18 cellular contexts compared by ENCODE assay signal in the genomic region with DNA sequence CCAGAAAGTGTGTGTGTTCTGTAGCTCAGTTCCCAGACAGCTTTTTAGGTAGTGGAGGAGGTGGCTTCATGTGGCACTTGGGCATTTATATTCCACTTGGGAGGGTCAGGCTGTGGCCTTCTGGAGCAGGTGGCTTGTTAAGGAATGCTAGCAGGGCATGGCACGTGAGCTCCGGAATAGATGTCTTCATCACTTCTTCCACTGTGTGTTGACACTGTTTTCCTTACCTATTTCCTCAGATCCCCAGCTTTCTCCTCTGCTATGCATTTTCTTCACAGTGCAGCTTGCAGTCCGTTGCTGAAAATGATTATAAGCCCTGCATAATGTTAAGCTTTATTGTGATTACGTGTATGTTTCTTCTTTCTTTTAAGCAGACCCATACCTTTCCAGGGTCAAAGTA. TPM values are rescaled to one million over a fixed set of nuclear protein-coding genes. Genes with fewer than 3 reads are reported as not detected.
A peak's percentile ranks its signal among the peaks of the same experiment; 100 is the strongest.
DNase-seq lines count a peak whose midpoint lies in the region; ATAC-seq and TF ChIP-seq lines count a peak whose summit lies in the region.
"Had no signal": no experiment of that assay in that cellular context is flagged by ENCODE, and none has a peak within 500 bp of the region (broad histone marks: within the 10 kb centered on the region; RNA-seq: fewer than 3 reads in every experiment).

No MANE protein-coding gene starts in this region.

- H2AFZ ChIP-seq in HCT116 (ENCODE audit: low read depth, low read length, poor library complexity, severe bottlenecking) = no peak overlapping the region

- peak overlapping the region; percentile 39 for H3K27ac Mint-ChIP-seq in activated CD4-positive, alpha-beta T cell treated with anti-CD3 and anti-CD28 coated beads for 36 hours
- peak overlapping the region; percentile 23 for H3K27ac Mint-ChIP-seq in activated naive CD8-positive, alpha-beta T cell treated with anti-CD3 and anti-CD28 coated beads for 36 hours
- peak overlapping the region in 2 of 3 experiments; percentile 6 to 72 for H3K27ac Mint-ChIP-seq in nephron

- 82% methylated on average over 4 of the region's 4 CpGs for WGBS in esophagus muscularis mucosa

- H3K4me3 ChIP-seq in HCT116 (replicated peaks in 1 of 2; ENCODE audit: low read depth in 1 of 2, low read length in 2 of 2) = no peak overlapping the region
- H3K4me3 ChIP-seq in esophagus muscularis mucosa = no peak overlapping the region

- peaks cover 5 to 26% of the 10 kb centered on the region in 2 experiments for H3K4me1 ChIP-seq in HCT116 (ENCODE audit: control insufficient read depth in 1 of 2, insufficient read depth in 2 of 2, low read length in 2 of 2)
- H3K4me1 ChIP-seq in esophagus muscularis mucosa = peaks cover 7 to 20% (median 19%) of the 10 kb centered on the region in 4 donors

- TF ChIP-seq RAD21 in HCT116 (IDR thresholded peaks at IDR 0.05; ENCODE audit: low read depth) = no peak

- no peak for TF ChIP-seq EP300 in esophagus muscularis mucosa (IDR thresholded peaks at IDR 0.05)

- peaks cover 19% of the 10 kb centered on the region for H3K4me1 Mint-ChIP-seq in activated CD4-positive, alpha-beta T cell treated with anti-CD3 and anti-CD28 coated beads for 36 hours
- peaks cover 21% of the 10 kb centered on the region for H3K4me1 Mint-ChIP-seq in activated naive CD8-positive, alpha-beta T cell treated with anti-CD3 and anti-CD28 coated beads for 36 hours
- H3K4me1 Mint-ChIP-seq in nephron = peaks cover 4% of the 10 kb centered on the region

- no peaks in the 10 kb centered on the region for H3K9me2 ChIP-seq in HCT116 (ENCODE audit: insufficient read depth)

- no peaks in the 10 kb centered on the region for H3K9me3 ChIP-seq in HCT116 (ENCODE audit: control insufficient read depth in 1 of 2, insufficient read depth in 1 of 2, low read depth in 1 of 2, low read length in 2 of 2)
- H3K9me3 ChIP-seq in esophagus muscularis mucosa = no peaks in the 10 kb centered on the region

- no peaks in the 10 kb centered on the region for H3K27me3 Mint-ChIP-seq in activated CD4-positive, alpha-beta T cell treated with anti-CD3 and anti-CD28 coated beads for 36 hours
- H3K27me3 Mint-ChIP-seq in activated naive CD8-positive, alpha-beta T cell treated with anti-CD3 and anti-CD28 coated beads for 36 hours = no peaks in the 10 kb centered on the region
- no peaks in the 10 kb centered on the region for H3K27me3 Mint-ChIP-seq in nephron (ENCODE audit: low read depth)

- CTCF ChIA-PET in activated CD4-positive, alpha-beta T cell treated with anti-CD3 and anti-CD28 coated beads for 36 hours (lab: Charles Lee) = interaction anchor here (0.6 to 1.8 kb wide), 4 partner anchors 13 to 105 kb away, joined by 3 to 7 read pairs (median 4); no protein-coding TSS in a partner anchor
- CTCF ChIA-PET in HCT116 (lab: Charles Lee) = no interaction called here

- H4K20me1 ChIP-seq in HCT116 (ENCODE audit: insufficient read depth) = no peaks in the 10 kb centered on the region

- TF ChIP-seq CTCF in HCT116 (IDR thresholded peaks at IDR 0.05 in 2 of 3, conservative IDR thresholded peaks at IDR 0.05 in 1 of 3; ENCODE audit: borderline replicate concordance in 1 of 3, insufficient read depth in 1 of 3, low read depth in 2 of 3, low read length in 2 of 3) (no peak), nephron (IDR thresholded peaks at IDR 0.05; ENCODE audit: unreplicated experiment in 3 of 3) (no peak), esophagus muscularis mucosa (IDR thresholded peaks at IDR 0.05) (no peak)

- POLR2A ChIA-PET in activated CD4-positive, alpha-beta T cell treated with anti-CD3 and anti-CD28 coated beads for 36 hours (lab: Charles Lee) = no interaction called here
- POLR2A ChIA-PET in HCT116 (lab: Charles Lee) = no interaction called here

- RAD21 ChIA-PET in HCT116 (lab: Charles Lee; ENCODE audit: low non-redundant PET in 1 of 2, low total read pairs in 2 of 2, uncharacterized antibody in 2 of 2, unreplicated experiment in 2 of 2) = no interaction called here

- no peak overlapping the region for H3K9ac ChIP-seq in HCT116 (ENCODE audit: low read length)

- no peak overlapping the region for H3K4me3 Mint-ChIP-seq in activated CD4-positive, alpha-beta T cell treated with anti-CD3 and anti-CD28 coated beads for 36 hours
- H3K4me3 Mint-ChIP-seq in activated naive CD8-positive, alpha-beta T cell treated with anti-CD3 and anti-CD28 coated beads for 36 hours = no peak overlapping the region
- no peak overlapping the region for H3K4me3 Mint-ChIP-seq in nephron

- intact Hi-C loops in activated CD4-positive, alpha-beta T cell treated with anti-CD3 and anti-CD28 coated beads for 36 hours (cut with DNase I, micrococcal nuclease) = no loop called here
- intact Hi-C loops in HCT116 (cut with micrococcal nuclease) (no loop called here), esophagus muscularis mucosa (cut with DNase I) (no loop called here), posterior cingulate gyrus (cut with DNase I) (no loop called here)

- no peaks in the 10 kb centered on the region for H3K27me3 ChIP-seq in HCT116 (ENCODE audit: insufficient read depth, low read length)
- no peaks in the 10 kb centered on the region for H3K27me3 ChIP-seq in esophagus muscularis mucosa

- peaks cover 53% of the 10 kb centered on the region for H3K36me3 Mint-ChIP-seq in activated CD4-positive, alpha-beta T cell treated with anti-CD3 and anti-CD28 coated beads for 36 hours (ENCODE audit: low read depth)
- H3K36me3 Mint-ChIP-seq in activated naive CD8-positive, alpha-beta T cell treated with anti-CD3 and anti-CD28 coated beads for 36 hours = peaks cover 19% of the 10 kb centered on the region
- peaks cover 59% of the 10 kb centered on the region for H3K36me3 Mint-ChIP-seq in nephron (ENCODE audit: low read depth)

- no peak for ATAC-seq in activated CD4-positive, alpha-beta T cell treated with anti-CD3 and anti-CD28 coated beads for 36 hours
- ATAC-seq in HCT116 = no peak

- H3K27ac ChIP-seq in HCT116 (ENCODE audit: low read depth, low read length) = no peak overlapping the region
- no peak overlapping the region for H3K27ac ChIP-seq in esophagus muscularis mucosa (replicated peaks in 1 of 4)

- no peaks in the 10 kb centered on the region for H3K9me3 Mint-ChIP-seq in activated CD4-positive, alpha-beta T cell treated with anti-CD3 and anti-CD28 coated beads for 36 hours (ENCODE audit: low read depth)
- H3K9me3 Mint-ChIP-seq in activated naive CD8-positive, alpha-beta T cell treated with anti-CD3 and anti-CD28 coated beads for 36 hours = no peaks in the 10 kb centered on the region
- H3K9me3 Mint-ChIP-seq in nephron = no peaks in the 10 kb centered on the region

- H3K4me2 ChIP-seq in HCT116 (ENCODE audit: low read length) = no peak overlapping the region

- no peak for DNase-seq in activated CD4-positive, alpha-beta T cell treated with anti-CD3 and anti-CD28 coated beads for 36 hours
- no peak for DNase-seq in activated CD4-positive, alpha-beta T cell treated with anti-CD3 and anti-CD28 coated beads for 4 hours
- DNase-seq in HCT116 (ENCODE audit: low read depth, low spot score) (no peak), esophagus muscularis mucosa (ENCODE audit: extremely low spot score) (no peak), NCI-H510A treated with DMSO at 0.1 percent for 48 hours (lab: John Stamatoyannopoulos, UW) (no peak), posterior cingulate gyrus (no peak)
- DNase-seq in activated naive CD8-positive, alpha-beta T cell treated with anti-CD3 and anti-CD28 coated beads for 36 hours = no peak
- DNase-seq: C1 segment of cervical spinal cord, COR-L47, DMS153, EL, MV-4-11, NCI-H1436 treated with DMSO at 0.1 percent for 48 hours, NCI-H2081 treated with DMSO at 0.1 percent for 48 hours, NCI-H345, NCI-H69 had no signal

- BruUV-seq in HCT116 (replicated peaks; lab: Mats Ljungman, UMichigan) = TSS peak; percentile 38

- H3K36me3 ChIP-seq in HCT116 (ENCODE audit: control insufficient read depth in 1 of 2, insufficient read depth in 2 of 2, low read length in 2 of 2) = peaks cover 37 to 53% of the 10 kb centered on the region in 2 experiments; a peak in 3 of 4 replicates
- peaks cover 44 to 67% (median 61%) of the 10 kb centered on the region in 4 donors for H3K36me3 ChIP-seq in esophagus muscularis mucosa

- TF ChIP-seq POLR2A in HCT116 (IDR thresholded peaks at IDR 0.05; ENCODE audit: borderline replicate concordance, extremely low read depth, insufficient read depth, insufficient read length) (no peak), esophagus muscularis mucosa (IDR thresholded peaks at IDR 0.05; ENCODE audit: low read depth) (no peak)

- peaks cover 37% of the 10 kb centered on the region for H3K79me2 ChIP-seq in HCT116 (ENCODE audit: insufficient read depth, low read length)

TF ChIP-seq in HCT116, 20 proteins besides CTCF, POLR2A, EP300 and RAD21:
- TF ChIP-seq TCF7L2 (IDR thresholded peaks at IDR 0.05; ENCODE audit: borderline replicate concordance, extremely low read depth, insufficient read depth, insufficient read length) (no peak), YY1 (IDR thresholded peaks at IDR 0.05; ENCODE audit: extremely low read depth, insufficient replicate concordance, low read depth, low read length) (no peak)

RNA-seq across cellular contexts. Expression of a gene that starts 3.3 kb away (rescaled TPM):
- total RNA-seq in activated CD4-positive, alpha-beta T cell treated with anti-CD3 and anti-CD28 coated beads for 36 hours = 10 to 100 TPM; 25.4 to 32.6 TPM
- total RNA-seq in HCT116 (2021; ENCODE audit: unreplicated experiment) = 29.5 TPM
- polyA plus RNA-seq in HCT116 (2012) = 24.3 and 27.2 TPM in 2 replicates
- 10 to 100 TPM; 24.1 to 24.2 TPM for total RNA-seq in activated naive CD8-positive, alpha-beta T cell treated with anti-CD3 and anti-CD28 coated beads for 36 hours
- 10 to 100 TPM; 21.4 to 60.9 (median 36.4) TPM for total RNA-seq in esophagus muscularis mucosa

RNA-seq across cellular contexts. Expression of a gene that starts 30.5 kb away (rescaled TPM):
- total RNA-seq in activated CD4-positive, alpha-beta T cell treated with anti-CD3 and anti-CD28 coated beads for 36 hours = 100 to 1,000 TPM; 472 to 554 TPM
- total RNA-seq in HCT116 (2021; ENCODE audit: unreplicated experiment) = 766 TPM
- polyA plus RNA-seq in HCT116 (2012) = 772 and 862 TPM in 2 replicates
- 100 to 1,000 TPM; 535 to 571 TPM for total RNA-seq in activated naive CD8-positive, alpha-beta T cell treated with anti-CD3 and anti-CD28 coated beads for 36 hours
- 100 to 1,000 TPM; 230 to 403 (median 321) TPM for total RNA-seq in esophagus muscularis mucosa

RNA-seq across cellular contexts. Expression of a gene that starts 48.5 kb away (rescaled TPM):
- total RNA-seq in activated CD4-positive, alpha-beta T cell treated with anti-CD3 and anti-CD28 coated beads for 36 hours = under 1 TPM; 0.40 to 0.71 TPM
- total RNA-seq in HCT116 (2021; ENCODE audit: unreplicated experiment) (not detected), esophagus muscularis mucosa (not detected)
- polyA plus RNA-seq in HCT116 (2012) = 0.15 TPM in 1 of 2 replicates, not detected in the other
- total RNA-seq in activated naive CD8-positive, alpha-beta T cell treated with anti-CD3 and anti-CD28 coated beads for 36 hours = 1 to 10 TPM in 1 of 2 experiments, under 1 TPM in 1; 0.68 to 1.1 TPM
- total RNA-seq: A172 had no signal
